In genomic region chr6:37311666-37312473, GRCh38 we compare ENCODE assay signal across 13 cellular contexts. TPM values are rescaled to one million over a fixed set of nuclear protein-coding genes. Genes with fewer than 3 reads are reported as not detected.
DNase-seq lines count a peak whose midpoint lies in the region; ATAC-seq and TF ChIP-seq lines count a peak whose summit lies in the region.
"Had no signal": no experiment of that assay in that cellular context is flagged by ENCODE, and none has a peak within 500 bp of the region (broad histone marks: within the 10 kb centered on the region; RNA-seq: fewer than 3 reads in every experiment).

No MANE protein-coding gene starts in this region.

- no peaks in the 10 kb centered on the region for H3K9me3 Mint-ChIP-seq in T-helper 2 cell treated with Interferon-gamma antibody and Interleukin-4, amounts not matched to agents 5 μg/mL and 100 μg/mL, for 36 hours
- H3K9me3 Mint-ChIP-seq in progenitor cell of endocrine pancreas (ENCODE audit: low read depth) = no peaks in the 10 kb centered on the region
- H3K9me3 Mint-ChIP-seq: activated B cell treated with CpG ODN at 0.5 μM for 24 hours had no signal

- peak overlapping the region; percentile 50 for H3K27ac Mint-ChIP-seq in T-helper 2 cell treated with Interferon-gamma antibody and Interleukin-4, amounts not matched to agents 5 μg/mL and 100 μg/mL, for 36 hours
- H3K27ac Mint-ChIP-seq in progenitor cell of endocrine pancreas = peak overlapping the region; percentile 94
- H3K27ac Mint-ChIP-seq: activated B cell treated with CpG ODN at 0.5 μM for 24 hours had no signal

- peak overlapping the region; percentile 49 for H3K4me2 ChIP-seq in SK-N-SH

- no peak overlapping the region for H2AFZ ChIP-seq in SK-N-SH (ENCODE audit: low read depth)

- TF ChIP-seq EP300 in SK-N-SH (IDR thresholded peaks at IDR 0.05; ENCODE audit: borderline replicate concordance in 1 of 2, low read depth in 1 of 2, low read length in 1 of 2) = peak in 1 of 2 experiments; percentile 78; a peak in 2 of 4 replicates

- H3K9ac ChIP-seq in SK-N-SH = no peak overlapping the region

- H3K4me3 ChIP-seq in SK-N-SH (ENCODE audit: low read depth in 2 of 2, low read length in 1 of 2) = no peak overlapping the region
- no peak overlapping the region for H3K4me3 ChIP-seq in right atrium auricular region
- H3K4me3 ChIP-seq: GM12878, lung, SJCRH30, thoracic aorta had no signal

- TF ChIP-seq POLR2A in erythroblast (IDR thresholded peaks at IDR 0.05; ENCODE audit: low read length) = no peak

- no peak for TF ChIP-seq RAD21 in SK-N-SH (IDR thresholded peaks at IDR 0.05; ENCODE audit: low read length)

- H3K9me2 ChIP-seq in SK-N-SH = no peaks in the 10 kb centered on the region

- peaks cover 24 to 25% of the 10 kb centered on the region in 2 experiments for H3K36me3 ChIP-seq in SK-N-SH (replicated peaks in 1 of 2; ENCODE audit: control insufficient read depth in 1 of 2, insufficient read depth in 2 of 2, low read length in 1 of 2)
- peaks cover 38% of the 10 kb centered on the region for H3K36me3 ChIP-seq in right atrium auricular region

- H3K27ac ChIP-seq in SK-N-SH (ENCODE audit: low read depth in 2 of 2, low read length in 1 of 2) (peak overlapping the region; percentile 62 to 73; a peak in 3 of 4 replicates), right atrium auricular region (no peak overlapping the region)
- H3K27ac ChIP-seq: SJCRH30, thoracic aorta had no signal

- DNase-seq in T-helper 2 cell treated with Interferon-gamma antibody and Interleukin-4, amounts not matched to agents 5 μg/mL and 100 μg/mL, for 36 hours (ENCODE audit: low spot score) = no peak
- DNase-seq in T-helper 2 cell (no peak), SK-N-SH (no peak), erythroblast (lab: John Stamatoyannopoulos, UW) (peak; percentile 26 to 49), progenitor cell of endocrine pancreas (ENCODE audit: low spot score, unreplicated experiment) (no peak), DMS153 treated with DMSO at 0.1 percent for 48 hours (lab: John Stamatoyannopoulos, UW; ENCODE audit: unreplicated experiment) (no peak), right atrium auricular region (ENCODE audit: low spot score) (no peak)
- DNase-seq: activated B cell treated with CpG ODN at 0.5 μM for 24 hours had no signal

- H3K27me3 ChIP-seq in SK-N-SH (ENCODE audit: insufficient read depth) = no peaks in the 10 kb centered on the region
- H3K27me3 ChIP-seq in right atrium auricular region = no peaks in the 10 kb centered on the region
- H3K27me3 ChIP-seq: SJCRH30 had no signal

- no peaks in the 10 kb centered on the region for H3K9me3 ChIP-seq in SK-N-SH
- H3K9me3 ChIP-seq in right atrium auricular region = no peaks in the 10 kb centered on the region
- H3K9me3 ChIP-seq: SJCRH30, thoracic aorta had no signal

- POLR2A ChIA-PET in SK-N-SH (lab: Yijun Ruan, JAX) = no interaction called here

- CTCF ChIA-PET in SK-N-SH (lab: Yijun Ruan, JAX) = interaction anchor here (1.1 to 5.9 kb wide), 2 partner anchors 8 to 294 kb away, joined by 3 to 43 read pairs; no protein-coding TSS in a partner anchor

- WGBS in SK-N-SH (ENCODE audit: low lambda C conversion rate) = 31% methylated on average over 2 of the region's 2 CpGs

- H3K4me1 ChIP-seq in SK-N-SH (ENCODE audit: control insufficient read depth in 1 of 2, insufficient read depth in 2 of 2, low read depth in 1 of 2, low read length in 1 of 2) (peaks cover 0 to 24% of the 10 kb centered on the region in 2 experiments; a peak in 3 of 4 replicates), right atrium auricular region (peaks cover 0 to 14% of the 10 kb centered on the region in 2 donors)

- H3K27me3 Mint-ChIP-seq in T-helper 2 cell treated with Interferon-gamma antibody and Interleukin-4, amounts not matched to agents 5 μg/mL and 100 μg/mL, for 36 hours (ENCODE audit: low read depth) = no peaks in the 10 kb centered on the region
- no peaks in the 10 kb centered on the region for H3K27me3 Mint-ChIP-seq in progenitor cell of endocrine pancreas
- H3K27me3 Mint-ChIP-seq: activated B cell treated with CpG ODN at 0.5 μM for 24 hours had no signal

- no peak for ATAC-seq in GM19397 (IDR thresholded peaks at IDR 0.05; ENCODE audit: unreplicated experiment)
- ATAC-seq: GM12878 had no signal

- H3K79me2 ChIP-seq in SK-N-SH (ENCODE audit: insufficient read depth) = no peaks in the 10 kb centered on the region

- peaks cover 21% of the 10 kb centered on the region for H3F3A ChIP-seq in SK-N-SH (replicated peaks; ENCODE audit: insufficient read depth)

- H3K4me1 Mint-ChIP-seq in T-helper 2 cell treated with Interferon-gamma antibody and Interleukin-4, amounts not matched to agents 5 μg/mL and 100 μg/mL, for 36 hours (ENCODE audit: low read depth) = peaks cover 7% of the 10 kb centered on the region
- H3K4me1 Mint-ChIP-seq in progenitor cell of endocrine pancreas (ENCODE audit: low read depth) = peaks cover 10% of the 10 kb centered on the region
- H3K4me1 Mint-ChIP-seq: activated B cell treated with CpG ODN at 0.5 μM for 24 hours had no signal

- no peak overlapping the region for H3K4me3 Mint-ChIP-seq in T-helper 2 cell treated with Interferon-gamma antibody and Interleukin-4, amounts not matched to agents 5 μg/mL and 100 μg/mL, for 36 hours
- H3K4me3 Mint-ChIP-seq in progenitor cell of endocrine pancreas (ENCODE audit: low read depth) = no peak overlapping the region
- H3K4me3 Mint-ChIP-seq: activated B cell treated with CpG ODN at 0.5 μM for 24 hours had no signal

- TF ChIP-seq CTCF in SK-N-SH (IDR thresholded peaks at IDR 0.05) (no peak), progenitor cell of endocrine pancreas (IDR thresholded peaks at IDR 0.05; ENCODE audit: unreplicated experiment) (no peak), right atrium auricular region (IDR thresholded peaks at IDR 0.05) (no peak)

- no peaks in the 10 kb centered on the region for H4K20me1 ChIP-seq in SK-N-SH (ENCODE audit: insufficient read depth)

- H3K36me3 Mint-ChIP-seq in T-helper 2 cell treated with Interferon-gamma antibody and Interleukin-4, amounts not matched to agents 5 μg/mL and 100 μg/mL, for 36 hours (ENCODE audit: low read depth) = peaks cover 10% of the 10 kb centered on the region
- H3K36me3 Mint-ChIP-seq in progenitor cell of endocrine pancreas (ENCODE audit: insufficient read depth) = peaks cover 11% of the 10 kb centered on the region

TF ChIP-seq in SK-N-SH, 30 proteins besides CTCF, POLR2A, EP300 and RAD21 (continues in another document):
- TF ChIP-seq FOXM1 (IDR thresholded peaks at IDR 0.05; ENCODE audit: low read depth) (peak; percentile 57; the same call in 1 of the 2 replicates), ZBTB33 (IDR thresholded peaks at IDR 0.05; ENCODE audit: borderline replicate concordance, low read depth) (0 out of 2 replicates have a peak, but pooled peaks have one; percentile 24), TCF12 (IDR thresholded peaks at IDR 0.05) (peak; percentile 98), YY1 (IDR thresholded peaks at IDR 0.05; ENCODE audit: low read depth) (peak; percentile 39; the same call in 1 of the 2 replicates), GATA2 (CRISPR knock-in tag; IDR thresholded peaks at IDR 0.05) (no peak), TEAD4 (IDR thresholded peaks at IDR 0.05; ENCODE audit: borderline replicate concordance, insufficient read depth) (peak; percentile 72), FOXJ3 (CRISPR knock-in tag; IDR thresholded peaks at IDR 0.05) (no peak), JUND (IDR thresholded peaks at IDR 0.05) (peak; percentile 68), NFIC (IDR thresholded peaks at IDR 0.05; ENCODE audit: borderline replicate concordance) (peak; percentile 60; the same call in 1 of the 2 replicates), IRF3 (IDR thresholded peaks at IDR 0.05; ENCODE audit: low read depth, low read length) (no peak), POLR2AphosphoS5 (IDR thresholded peaks at IDR 0.05; ENCODE audit: low read depth, low read length) (peak; percentile 64; the same call in 1 of the 2 replicates), FOSL2 (IDR thresholded peaks at IDR 0.05; ENCODE audit: borderline replicate concordance, low read depth) (peak; percentile 81; the same call in 1 of the 2 replicates)

RNA-seq across cellular contexts. Expression of gene RNF8, which starts 41.9 kb away (rescaled TPM):
- 19.8 and 21.7 TPM in 2 replicates for polyA plus RNA-seq in SK-N-SH (2012; rRNA removed)
- polyA plus RNA-seq in SK-N-SH (2012; cell fraction: cytosol; rRNA removed) = 21.5 and 28.1 TPM in 2 replicates
- 19.5 and 22.9 TPM in 2 replicates for polyA plus RNA-seq in SK-N-SH (2012; cell fraction: nucleus; rRNA removed)
- 30.8 and 34.2 TPM in 2 replicates for total RNA-seq in progenitor cell of endocrine pancreas
- total RNA-seq in right atrium auricular region = 10 to 100 TPM; 17.0 to 17.3 TPM

RNA-seq across cellular contexts. Expression of gene TMEM217, which starts 53.9 kb away (rescaled TPM):
- 1.5 and 2.0 TPM in 2 replicates for polyA plus RNA-seq in SK-N-SH (2012; rRNA removed)
- 1.6 and 1.7 TPM in 2 replicates for polyA plus RNA-seq in SK-N-SH (2012; cell fraction: cytosol; rRNA removed)
- polyA plus RNA-seq in SK-N-SH (2012; cell fraction: nucleus; rRNA removed) = 1.3 and 3.0 TPM in 2 replicates
- 1.4 and 2.5 TPM in 2 replicates for total RNA-seq in progenitor cell of endocrine pancreas
- total RNA-seq in right atrium auricular region = 1 to 10 TPM; 1.3 to 1.4 TPM

RNA-seq across cellular contexts. Expression of gene TBC1D22B, which starts 54.3 kb away (rescaled TPM):
- polyA plus RNA-seq in SK-N-SH (2012; rRNA removed) = 5.3 and 5.5 TPM in 2 replicates
- polyA plus RNA-seq in SK-N-SH (2012; cell fraction: cytosol; rRNA removed) = 5.4 and 6.0 TPM in 2 replicates
- polyA plus RNA-seq in SK-N-SH (2012; cell fraction: nucleus; rRNA removed) = 8.9 and 9.1 TPM in 2 replicates
- 14.6 and 17.1 TPM in 2 replicates for total RNA-seq in progenitor cell of endocrine pancreas
- 1 to 10 TPM; 7.5 to 9.8 TPM for total RNA-seq in right atrium auricular region

Comparison
In these comparisons a context has a peak if more than half of its experiments do, and no peak if none do; other contexts are left out.
1. DNase-seq: peak in erythroblast (2 of 2); none in T-helper 2 cell treated with Interferon-gamma antibody and Interleukin-4, amounts not matched to agents 5 μg/mL and 100 μg/mL, for 36 hours (single experiment), T-helper 2 cell (0 of 5), SK-N-SH (single experiment), progenitor cell of endocrine pancreas (single experiment), DMS153 treated with DMSO at 0.1 percent for 48 hours (single experiment) and right atrium auricular region (single experiment).
2. H3K27ac ChIP-seq: peak in SK-N-SH (2 of 2); none in right atrium auricular region (0 of 2).